In genomic region chr9:13351768-13352386, GRCh38 we compare ENCODE assay signal across 9 cellular contexts.
DNase-seq lines count a peak whose midpoint lies in the region; ATAC-seq, FAIRE-seq and TF ChIP-seq lines count a peak whose summit lies in the region.
"Had no signal": no experiment of that assay in that cellular context is flagged by ENCODE, and none has a peak within 500 bp of the region (broad histone marks: within the 10 kb centered on the region; RNA-seq: fewer than 3 reads in every experiment).

No MANE protein-coding gene starts in this region.

- ATAC-seq in HG03460 (IDR thresholded peaks at IDR 0.05; ENCODE audit: unreplicated experiment): no peak

- H3K4me1 ChIP-seq in CD4-positive, alpha-beta memory T cell (ENCODE audit: insufficient read depth, low read length): no peaks in the 10 kb centered on the region

- no peaks in the 10 kb centered on the region for H3K9me3 Mint-ChIP-seq in chondrocyte (ENCODE audit: low read depth)
- no peaks in the 10 kb centered on the region for H3K9me3 Mint-ChIP-seq in activated T-helper 2 cell treated with anti-CD3 and anti-CD28 coated beads, Interferon-gamma antibody, Interleukin-2, Interleukin-4, amounts not matched to agents 10 μg/mL and 5 μg/mL and 100 μg/mL, durations not matched to agents 14 hours and 24 hours and 36 hours
- peaks cover 0 to 2% (median 0%) of the 10 kb centered on the region in 8 donors for H3K9me3 Mint-ChIP-seq in CD4-positive, alpha-beta memory T cell

- H3K9me3 ChIP-seq in CD4-positive, alpha-beta memory T cell (ENCODE audit: control insufficient read depth in 1 of 2, low read length in 2 of 2): no peaks in the 10 kb centered on the region

- no peak overlapping the region for H3K27ac Mint-ChIP-seq in chondrocyte (ENCODE audit: unreplicated experiment)
- H3K27ac Mint-ChIP-seq in activated T-helper 2 cell treated with anti-CD3 and anti-CD28 coated beads, Interferon-gamma antibody, Interleukin-2, Interleukin-4, amounts not matched to agents 10 μg/mL and 5 μg/mL and 100 μg/mL, durations not matched to agents 14 hours and 24 hours and 36 hours: no peak overlapping the region
- H3K27ac Mint-ChIP-seq in CD4-positive, alpha-beta memory T cell: no peak overlapping the region

- TF ChIP-seq CTCF in GM20000 (IDR thresholded peaks at IDR 0.05; ENCODE audit: extremely low read depth, missing control alignments): no peak
- peak; percentile 95 for TF ChIP-seq CTCF in chondrocyte (IDR thresholded peaks at IDR 0.05)

- DNase-seq in GM20000 (ENCODE audit: low spot score): peak; percentile 4
- peak; percentile 100 for DNase-seq in NCI-H446 treated with DMSO at 0.1 percent for 48 hours (lab: John Stamatoyannopoulos, UW)
- no peak for DNase-seq in chondrocyte (ENCODE audit: low spot score)
- peak; percentile 63 for DNase-seq in medulla oblongata (ENCODE audit: extremely low spot score)
- no peak for DNase-seq in activated T-helper 2 cell treated with anti-CD3 and anti-CD28 coated beads, Interferon-gamma antibody, Interleukin-2, Interleukin-4, amounts not matched to agents 10 μg/mL and 5 μg/mL and 100 μg/mL, durations not matched to agents 14 hours and 24 hours and 36 hours (ENCODE audit: low spot score)
- no peak for DNase-seq in CD4-positive, alpha-beta memory T cell

- peaks cover 17% of the 10 kb centered on the region for H3K4me1 Mint-ChIP-seq in chondrocyte (ENCODE audit: low read depth)
- H3K4me1 Mint-ChIP-seq in activated T-helper 2 cell treated with anti-CD3 and anti-CD28 coated beads, Interferon-gamma antibody, Interleukin-2, Interleukin-4, amounts not matched to agents 10 μg/mL and 5 μg/mL and 100 μg/mL, durations not matched to agents 14 hours and 24 hours and 36 hours (ENCODE audit: low read depth): no peaks in the 10 kb centered on the region
- no peaks in the 10 kb centered on the region for H3K4me1 Mint-ChIP-seq in CD4-positive, alpha-beta memory T cell

- intact Hi-C loops in activated T-helper 2 cell treated with anti-CD3 and anti-CD28 coated beads, Interferon-gamma antibody, Interleukin-2, Interleukin-4, amounts not matched to agents 10 μg/mL and 5 μg/mL and 100 μg/mL, durations not matched to agents 14 hours and 24 hours and 36 hours (cut with micrococcal nuclease): loop anchor here (5.0 kb wide), 1 partner anchor 1000 kb away; no protein-coding TSS in a partner anchor
- intact Hi-C loops in CD4-positive, alpha-beta memory T cell (cut with micrococcal nuclease): loop anchor here (5.0 kb wide), 1 partner anchor 1415 kb away; no protein-coding TSS in a partner anchor

- no peaks in the 10 kb centered on the region for H3K36me3 ChIP-seq in CD4-positive, alpha-beta memory T cell (ENCODE audit: insufficient read depth, low read length)

- no peaks in the 10 kb centered on the region for H3K27me3 ChIP-seq in CD4-positive, alpha-beta memory T cell (ENCODE audit: insufficient read depth, low read length)

- peak; percentile 97 for FAIRE-seq in A204.1 (lab: Jason Lieb, UNC)
- FAIRE-seq: GM18507 had no signal

- POLR2A ChIA-PET in CD4-positive, alpha-beta memory T cell (lab: Charles Lee; ENCODE audit: partially characterized antibody): no interaction called here

- no peaks in the 10 kb centered on the region for H3K36me3 Mint-ChIP-seq in chondrocyte (ENCODE audit: low read depth)
- no peaks in the 10 kb centered on the region for H3K36me3 Mint-ChIP-seq in activated T-helper 2 cell treated with anti-CD3 and anti-CD28 coated beads, Interferon-gamma antibody, Interleukin-2, Interleukin-4, amounts not matched to agents 10 μg/mL and 5 μg/mL and 100 μg/mL, durations not matched to agents 14 hours and 24 hours and 36 hours (ENCODE audit: low read depth)
- H3K36me3 Mint-ChIP-seq in CD4-positive, alpha-beta memory T cell: no peaks in the 10 kb centered on the region

- H3K27ac ChIP-seq in CD4-positive, alpha-beta memory T cell (ENCODE audit: low read depth, low read length): no peak overlapping the region

- CTCF ChIA-PET in CD4-positive, alpha-beta memory T cell (lab: Charles Lee; ENCODE audit: partially characterized antibody): interaction anchor here (2.7 kb wide), 1 partner anchor 1001 kb away, joined by 8 read pairs; no protein-coding TSS in a partner anchor

- no peak overlapping the region for H3K4me3 Mint-ChIP-seq in chondrocyte (ENCODE audit: unreplicated experiment)
- H3K4me3 Mint-ChIP-seq in activated T-helper 2 cell treated with anti-CD3 and anti-CD28 coated beads, Interferon-gamma antibody, Interleukin-2, Interleukin-4, amounts not matched to agents 10 μg/mL and 5 μg/mL and 100 μg/mL, durations not matched to agents 14 hours and 24 hours and 36 hours (ENCODE audit: low read depth): no peak overlapping the region
- H3K4me3 Mint-ChIP-seq in CD4-positive, alpha-beta memory T cell: no peak overlapping the region

- no peak overlapping the region for H3K4me3 ChIP-seq in CD4-positive, alpha-beta memory T cell (ENCODE audit: low read length in 2 of 2)

- H3K27me3 Mint-ChIP-seq in chondrocyte (ENCODE audit: low read depth): no peaks in the 10 kb centered on the region
- H3K27me3 Mint-ChIP-seq in activated T-helper 2 cell treated with anti-CD3 and anti-CD28 coated beads, Interferon-gamma antibody, Interleukin-2, Interleukin-4, amounts not matched to agents 10 μg/mL and 5 μg/mL and 100 μg/mL, durations not matched to agents 14 hours and 24 hours and 36 hours (ENCODE audit: low read depth): no peaks in the 10 kb centered on the region
- peaks cover 0 to 1% of the 10 kb centered on the region in 2 donors for H3K27me3 Mint-ChIP-seq in CD4-positive, alpha-beta memory T cell

Comparison
In these comparisons a context has a peak if more than half of its experiments do, and no peak if none do; other contexts are left out.
1. DNase-seq: peak in GM20000 (single experiment), NCI-H446 treated with DMSO at 0.1 percent for 48 hours (single experiment) and medulla oblongata (single experiment); none in chondrocyte (single experiment), activated T-helper 2 cell treated with anti-CD3 and anti-CD28 coated beads, Interferon-gamma antibody, Interleukin-2, Interleukin-4, amounts not matched to agents 10 μg/mL and 5 μg/mL and 100 μg/mL, durations not matched to agents 14 hours and 24 hours and 36 hours (single experiment) and CD4-positive, alpha-beta memory T cell (0 of 5).